1 cellular context compared by ENCODE assay signal in genomic region chr3:127750226-127751031, GRCh38.
TF ChIP-seq lines count a peak whose summit lies in the region.

No MANE protein-coding gene starts in this region.

TF ChIP-seq in GM23338, 12 proteins besides CTCF, POLR2A, EP300 and RAD21 (continued from another document):
- TF ChIP-seq, protein P1, sequence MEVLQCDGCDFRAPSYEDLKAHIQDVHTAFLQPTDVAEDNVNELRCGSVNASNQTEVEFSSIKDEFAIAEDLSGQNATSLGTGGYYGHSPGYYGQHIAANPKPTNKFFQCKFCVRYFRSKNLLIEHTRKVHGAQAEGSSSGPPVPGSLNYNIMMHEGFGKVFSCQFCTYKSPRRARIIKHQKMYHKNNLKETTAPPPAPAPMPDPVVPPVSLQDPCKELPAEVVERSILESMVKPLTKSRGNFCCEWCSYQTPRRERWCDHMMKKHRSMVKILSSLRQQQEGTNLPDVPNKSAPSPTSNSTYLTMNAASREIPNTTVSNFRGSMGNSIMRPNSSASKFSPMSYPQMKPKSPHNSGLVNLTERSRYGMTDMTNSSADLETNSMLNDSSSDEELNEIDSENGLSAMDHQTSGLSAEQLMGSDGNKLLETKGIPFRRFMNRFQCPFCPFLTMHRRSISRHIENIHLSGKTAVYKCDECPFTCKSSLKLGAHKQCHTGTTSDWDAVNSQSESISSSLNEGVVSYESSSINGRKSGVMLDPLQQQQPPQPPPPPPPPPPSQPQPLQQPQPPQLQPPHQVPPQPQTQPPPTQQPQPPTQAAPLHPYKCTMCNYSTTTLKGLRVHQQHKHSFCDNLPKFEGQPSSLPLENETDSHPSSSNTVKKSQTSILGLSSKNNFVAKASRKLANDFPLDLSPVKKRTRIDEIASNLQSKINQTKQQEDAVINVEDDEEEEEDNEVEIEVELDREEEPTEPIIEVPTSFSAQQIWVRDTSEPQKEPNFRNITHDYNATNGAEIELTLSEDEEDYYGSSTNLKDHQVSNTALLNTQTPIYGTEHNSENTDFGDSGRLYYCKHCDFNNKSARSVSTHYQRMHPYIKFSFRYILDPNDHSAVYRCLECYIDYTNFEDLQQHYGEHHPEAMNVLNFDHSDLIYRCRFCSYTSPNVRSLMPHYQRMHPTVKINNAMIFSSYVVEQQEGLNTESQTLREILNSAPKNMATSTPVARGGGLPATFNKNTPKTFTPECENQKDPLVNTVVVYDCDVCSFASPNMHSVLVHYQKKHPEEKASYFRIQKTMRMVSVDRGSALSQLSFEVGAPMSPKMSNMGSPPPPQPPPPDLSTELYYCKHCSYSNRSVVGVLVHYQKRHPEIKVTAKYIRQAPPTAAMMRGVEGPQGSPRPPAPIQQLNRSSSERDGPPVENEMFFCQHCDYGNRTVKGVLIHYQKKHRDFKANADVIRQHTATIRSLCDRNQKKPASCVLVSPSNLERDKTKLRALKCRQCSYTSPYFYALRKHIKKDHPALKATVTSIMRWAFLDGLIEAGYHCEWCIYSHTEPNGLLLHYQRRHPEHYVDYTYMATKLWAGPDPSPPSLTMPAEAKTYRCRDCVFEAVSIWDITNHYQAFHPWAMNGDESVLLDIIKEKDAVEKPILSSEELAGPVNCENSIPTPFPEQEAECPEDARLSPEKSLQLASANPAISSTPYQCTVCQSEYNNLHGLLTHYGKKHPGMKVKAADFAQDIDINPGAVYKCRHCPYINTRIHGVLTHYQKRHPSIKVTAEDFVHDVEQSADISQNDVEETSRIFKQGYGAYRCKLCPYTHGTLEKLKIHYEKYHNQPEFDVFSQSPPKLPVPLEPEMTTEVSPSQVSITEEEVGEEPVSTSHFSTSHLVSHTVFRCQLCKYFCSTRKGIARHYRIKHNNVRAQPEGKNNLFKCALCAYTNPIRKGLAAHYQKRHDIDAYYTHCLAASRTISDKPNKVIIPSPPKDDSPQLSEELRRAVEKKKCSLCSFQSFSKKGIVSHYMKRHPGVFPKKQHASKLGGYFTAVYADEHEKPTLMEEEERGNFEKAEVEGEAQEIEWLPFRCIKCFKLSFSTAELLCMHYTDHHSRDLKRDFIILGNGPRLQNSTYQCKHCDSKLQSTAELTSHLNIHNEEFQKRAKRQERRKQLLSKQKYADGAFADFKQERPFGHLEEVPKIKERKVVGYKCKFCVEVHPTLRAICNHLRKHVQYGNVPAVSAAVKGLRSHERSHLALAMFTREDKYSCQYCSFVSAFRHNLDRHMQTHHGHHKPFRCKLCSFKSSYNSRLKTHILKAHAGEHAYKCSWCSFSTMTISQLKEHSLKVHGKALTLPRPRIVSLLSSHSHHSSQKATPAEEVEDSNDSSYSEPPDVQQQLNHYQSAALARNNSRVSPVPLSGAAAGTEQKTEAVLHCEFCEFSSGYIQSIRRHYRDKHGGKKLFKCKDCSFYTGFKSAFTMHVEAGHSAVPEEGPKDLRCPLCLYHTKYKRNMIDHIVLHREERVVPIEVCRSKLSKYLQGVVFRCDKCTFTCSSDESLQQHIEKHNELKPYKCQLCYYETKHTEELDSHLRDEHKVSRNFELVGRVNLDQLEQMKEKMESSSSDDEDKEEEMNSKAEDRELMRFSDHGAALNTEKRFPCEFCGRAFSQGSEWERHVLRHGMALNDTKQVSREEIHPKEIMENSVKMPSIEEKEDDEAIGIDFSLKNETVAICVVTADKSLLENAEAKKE (CRISPR knock-in tag; IDR thresholded peaks at IDR 0.05): no peak
- TF ChIP-seq CREB1 (CRISPR knock-in tag; IDR thresholded peaks at IDR 0.05; ENCODE audit: low read depth): no peak
